In genomic region chr3:73508330-73508954, GRCh38 we compare ENCODE assay signal across 8 cellular contexts.
DNase-seq lines count a peak whose midpoint lies in the region; ATAC-seq and TF ChIP-seq lines count a peak whose summit lies in the region.

No MANE protein-coding gene starts in this region.

- CTCF ChIA-PET in activated naive CD4-positive, alpha-beta T cell treated with anti-CD3 and anti-CD28 coated beads for 36 hours (lab: Charles Lee) = interaction anchor here (0.6 to 1.2 kb wide), 5 partner anchors 23 to 758 kb away, joined by 3 to 5 read pairs (median 3); no protein-coding TSS in a partner anchor

- ATAC-seq in HG02571 (IDR thresholded peaks at IDR 0.05; ENCODE audit: unreplicated experiment) (peak; percentile 58), GM21825 (IDR thresholded peaks at IDR 0.05; ENCODE audit: unreplicated experiment) (no peak)

- no peaks in the 10 kb centered on the region for H3K36me3 Mint-ChIP-seq in activated naive CD4-positive, alpha-beta T cell treated with anti-CD3 and anti-CD28 coated beads for 36 hours (ENCODE audit: low read depth)
- H3K36me3 Mint-ChIP-seq in neural crest cell (ENCODE audit: low read depth) = no peaks in the 10 kb centered on the region

- intact Hi-C loops in activated naive CD4-positive, alpha-beta T cell treated with anti-CD3 and anti-CD28 coated beads for 36 hours (cut with micrococcal nuclease) = loop anchor here (1.0 to 10.0 kb wide), 3 partner anchors 314 to 1496 kb away; no protein-coding TSS in a partner anchor

- H3K27ac Mint-ChIP-seq in activated naive CD4-positive, alpha-beta T cell treated with anti-CD3 and anti-CD28 coated beads for 36 hours = no peak overlapping the region
- H3K27ac Mint-ChIP-seq in neural crest cell (ENCODE audit: unreplicated experiment) = no peak overlapping the region

- H3K4me1 Mint-ChIP-seq in activated naive CD4-positive, alpha-beta T cell treated with anti-CD3 and anti-CD28 coated beads for 36 hours (ENCODE audit: low read depth) = no peaks in the 10 kb centered on the region
- H3K4me1 Mint-ChIP-seq in neural crest cell = peaks cover 59% of the 10 kb centered on the region

- peak; percentile 83 for TF ChIP-seq CTCF in neural crest cell (conservative IDR thresholded peaks at IDR 0.05)

- H3K9me3 Mint-ChIP-seq in activated naive CD4-positive, alpha-beta T cell treated with anti-CD3 and anti-CD28 coated beads for 36 hours = no peaks in the 10 kb centered on the region
- no peaks in the 10 kb centered on the region for H3K9me3 Mint-ChIP-seq in neural crest cell

- H3K4me3 Mint-ChIP-seq in activated naive CD4-positive, alpha-beta T cell treated with anti-CD3 and anti-CD28 coated beads for 36 hours = no peak overlapping the region
- H3K4me3 Mint-ChIP-seq in neural crest cell = no peak overlapping the region

- H3K27me3 Mint-ChIP-seq in activated naive CD4-positive, alpha-beta T cell treated with anti-CD3 and anti-CD28 coated beads for 36 hours (ENCODE audit: low read depth) = no peaks in the 10 kb centered on the region
- H3K27me3 Mint-ChIP-seq in neural crest cell (ENCODE audit: low read depth) = no peaks in the 10 kb centered on the region

- DNase-seq in activated naive CD4-positive, alpha-beta T cell treated with anti-CD3 and anti-CD28 coated beads for 36 hours = peak; percentile 50
- DNase-seq in activated naive CD4-positive, alpha-beta T cell treated with anti-CD3 and anti-CD28 coated beads, Interleukin-2, amount 50 U/mL, for 16 hours = no peak
- DNase-seq in NCI-H128 (lab: John Stamatoyannopoulos, UW; ENCODE audit: unreplicated experiment) = peak; percentile 8
- peak; percentile 28 for DNase-seq in T1000 (lab: John Stamatoyannopoulos, UW)
- peak; percentile 81 for DNase-seq in fibroblast of peridontal ligament (ENCODE audit: extremely low read depth)
- DNase-seq in neural crest cell (ENCODE audit: low read depth, low spot score) = peak; percentile 46
